In the genomic region with DNA sequence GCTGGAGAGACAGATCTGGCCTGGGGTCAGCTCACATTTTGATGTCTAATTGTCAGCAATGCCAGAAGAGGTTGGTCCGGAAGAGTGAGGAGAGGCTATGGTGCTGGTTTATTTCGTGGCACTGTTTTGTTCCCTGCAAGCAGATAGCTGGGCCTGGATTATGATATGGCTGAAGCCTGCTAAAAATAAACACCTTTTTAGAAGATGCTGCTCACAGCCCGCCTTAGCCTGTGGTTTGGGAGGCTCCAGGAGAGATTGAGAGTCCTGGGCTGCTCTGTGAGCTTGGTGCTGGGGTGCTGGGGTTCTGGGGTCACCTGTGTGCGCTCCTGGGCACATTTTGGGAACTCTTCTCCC, we compare ENCODE assay signal across 15 cellular contexts. TPM values are rescaled to one million over a fixed set of nuclear protein-coding genes. Genes with fewer than 3 reads are reported as not detected.
A peak's percentile ranks its signal among the peaks of the same experiment; 100 is the strongest.
DNase-seq lines count a peak whose midpoint lies in the region; ATAC-seq and TF ChIP-seq lines count a peak whose summit lies in the region.
"Had no signal": no experiment of that assay in that cellular context is flagged by ENCODE, and none has a peak within 500 bp of the region (broad histone marks: within the 10 kb centered on the region; RNA-seq: fewer than 3 reads in every experiment).

No MANE protein-coding gene starts in this region.

- DNase-seq in heart right ventricle (no peak), Right ventricle myocardium superior (no peak), NT2/D1 (ENCODE audit: low read depth, low spot score) (no peak), neuronal stem cell (ENCODE audit: low spot score) (no peak), left colon (no peak), SHP77 (lab: John Stamatoyannopoulos, UW) (no peak)
- DNase-seq: C1 segment of cervical spinal cord; Calu3; CD4-positive, alpha-beta memory T cell; DMS53; DMS79 treated with DMSO at 0.1 percent for 48 hours; GF-D8; HCEC 1CT had no signal

- H3K4me1 ChIP-seq in heart right ventricle (peaks cover 0 to 6% (median 0%) of the 10 kb centered on the region in 9 donors), NT2/D1 (ENCODE audit: insufficient read depth, insufficient read length) (peaks cover 6% of the 10 kb centered on the region), neuronal stem cell (ENCODE audit: control insufficient read depth in 2 of 2, insufficient read depth in 1 of 2, low read depth in 1 of 2, low read length in 2 of 2) (peaks cover 0 to 7% of the 10 kb centered on the region in 2 donors)

- peak overlapping the region; percentile 6 for H3K18ac ChIP-seq in neuronal stem cell (ENCODE audit: low read length)

- intact Hi-C loops in heart right ventricle (cut with DNase I) (no loop called here), Right ventricle myocardium superior (cut with DNase I) (no loop called here), left colon (cut with DNase I, micrococcal nuclease) (no loop called here)

- no peak overlapping the region for H3K4ac ChIP-seq in neuronal stem cell (ENCODE audit: low read length)

- H3K27ac ChIP-seq in heart right ventricle: peak overlapping the region in 3 of 10 donors; percentile 17 to 64 (median 19)
- no peak overlapping the region for H3K27ac ChIP-seq in neuronal stem cell (replicated peaks; ENCODE audit: low read length)

- H4K8ac ChIP-seq in neuronal stem cell (ENCODE audit: low read depth, low read length): no peak overlapping the region

- H4K91ac ChIP-seq in neuronal stem cell (ENCODE audit: low read depth, low read length, poor library complexity): no peak overlapping the region

- H3K14ac ChIP-seq in neuronal stem cell (ENCODE audit: low read length): no peak overlapping the region

- H2AK5ac ChIP-seq in neuronal stem cell (ENCODE audit: low read depth, low read length): peak overlapping the region; percentile 1

- no peak for TF ChIP-seq CTCF in heart right ventricle (IDR thresholded peaks at IDR 0.05)

- H3K9ac ChIP-seq in NT2/D1 (ENCODE audit: insufficient read length, low read depth) (peak overlapping the region; percentile 25), neuronal stem cell (ENCODE audit: low read depth, low read length, poor library complexity) (no peak overlapping the region)

- H3K36me3 ChIP-seq in heart right ventricle (no peaks in the 10 kb centered on the region), NT2/D1 (ENCODE audit: insufficient read depth, insufficient read length, low read length) (no peaks in the 10 kb centered on the region), neuronal stem cell (replicated peaks in 1 of 2; ENCODE audit: control insufficient read depth in 2 of 2, insufficient read depth in 2 of 2, low read length in 2 of 2) (no peaks in the 10 kb centered on the region)

- H2BK15ac ChIP-seq in neuronal stem cell (ENCODE audit: low read length): no peak overlapping the region

- H2BK5ac ChIP-seq in neuronal stem cell (ENCODE audit: low read length): no peak overlapping the region

- ATAC-seq in heart right ventricle (peak in 5 of 8 donors; percentile 35 to 81 (median 59)), Right ventricle myocardium superior (ENCODE audit: poor library complexity) (no peak), left colon (no peak)

- no peak overlapping the region for H3K4me2 ChIP-seq in neuronal stem cell (ENCODE audit: insufficient read depth, low read length, poor library complexity, severe bottlenecking)

- H2BK12ac ChIP-seq in neuronal stem cell (ENCODE audit: low read length): no peak overlapping the region

- peaks cover 0 to 53% (median 42%) of the 10 kb centered on the region in 7 donors for H3K27me3 ChIP-seq in heart right ventricle
- H3K27me3 ChIP-seq in NT2/D1 (ENCODE audit: insufficient read depth, insufficient read length): no peaks in the 10 kb centered on the region
- peaks cover 0 to 70% (median 22%) of the 10 kb centered on the region in 3 experiments for H3K27me3 ChIP-seq in neuronal stem cell (ENCODE audit: control insufficient read depth in 3 of 3, insufficient read depth in 3 of 3, low read depth in 1 of 3, low read length in 3 of 3)

- WGBS in heart right ventricle, 2 donors: 50 to 60% methylated on average over 4 of the region's 4 CpGs
- WGBS in neuronal stem cell (ENCODE audit: extremely low coverage in 2 of 2, insufficient read length in 2 of 2, insufficient replicate concordance in 1 of 2), 2 donors: no CpG with 5 or more reads among the region's 4 CpGs

- no peak overlapping the region for H3K23ac ChIP-seq in neuronal stem cell (ENCODE audit: low read depth, low read length, poor library complexity)

- no peak overlapping the region for H2AFZ ChIP-seq in neuronal stem cell (ENCODE audit: low read length)

- H3K9me3 ChIP-seq in heart right ventricle: no peaks in the 10 kb centered on the region
- H3K9me3 ChIP-seq in NT2/D1 (ENCODE audit: insufficient read depth, low read length): no peaks in the 10 kb centered on the region
- no peaks in the 10 kb centered on the region for H3K9me3 ChIP-seq in neuronal stem cell (replicated peaks in 1 of 2; ENCODE audit: control insufficient read depth in 2 of 2, insufficient read depth in 1 of 2, low read depth in 1 of 2, low read length in 2 of 2)

- H3K4me3 ChIP-seq in heart right ventricle (no peak overlapping the region), NT2/D1 (ENCODE audit: insufficient read length, low read depth) (no peak overlapping the region), neuronal stem cell (ENCODE audit: low read length in 2 of 2) (no peak overlapping the region)

- no peak overlapping the region for H2BK120ac ChIP-seq in neuronal stem cell (ENCODE audit: low read depth, low read length)

- H3K79me1 ChIP-seq in neuronal stem cell (ENCODE audit: low read depth, low read length): no peaks in the 10 kb centered on the region

RNA-seq across cellular contexts. Expression of a gene that starts 29.6 kb away (rescaled TPM):
- under 1 TPM in 5 of 10 donors, not detected in 5; 0.05 to 0.07 (median 0.06) TPM for total RNA-seq in heart right ventricle
- under 1 TPM; 0.01 to 0.07 TPM for polyA plus RNA-seq in heart right ventricle
- 0.03 TPM for total RNA-seq in Right ventricle myocardium superior
- polyA plus RNA-seq in neuronal stem cell (2013, experiment 1 of 2): not detected
- polyA plus RNA-seq in neuronal stem cell (2013, experiment 2 of 2): 0.01 TPM
- total RNA-seq in left colon: not detected
- total RNA-seq: Calu3; CD4-positive, alpha-beta memory T cell; H1; H7 had no signal
- polyA plus RNA-seq: CD4-positive, alpha-beta memory T cell; H1 had no signal

Comparison
In these comparisons a context has a peak if more than half of its experiments do, and no peak if none do; other contexts are left out.
1. ATAC-seq: peak in heart right ventricle (5 of 8); none in Right ventricle myocardium superior (single experiment) and left colon (single experiment).